ENCODE assay signal across 20 cellular contexts in genomic region chr5:92222449-92222848, GRCh38.
DNase-seq lines count a peak whose midpoint lies in the region; ATAC-seq and TF ChIP-seq lines count a peak whose summit lies in the region.
"Had no signal": no experiment of that assay in that cellular context is flagged by ENCODE, and none has a peak within 500 bp of the region (broad histone marks: within the 10 kb centered on the region; RNA-seq: fewer than 3 reads in every experiment).

No MANE protein-coding gene starts in this region.

- H3K36me3 Mint-ChIP-seq in activated naive CD8-positive, alpha-beta T cell treated with anti-CD3 and anti-CD28 coated beads, Interleukin-2, amount 50 U/mL, for 24 hours (ENCODE audit: low read depth), result no peaks in the 10 kb centered on the region
- H3K36me3 Mint-ChIP-seq: activated naive CD8-positive, alpha-beta T cell; CD4-positive, CD25-positive, alpha-beta regulatory T cell; natural killer cell; stimulated activated effector memory CD8-positive, alpha-beta T cell treated with anti-CD3 and anti-CD28 coated beads, Interleukin-12 subunit alpha, Interleukin-12 subunit beta, amount 100 ng/mL, for 72 hours had no signal

- H3K9me3 ChIP-seq in WERI-Rb-1 (ENCODE audit: severe bottlenecking) (peaks cover 6% of the 10 kb centered on the region), liver (ENCODE audit: control insufficient read depth in 4 of 4, low read length in 3 of 4) (peaks cover 0 to 4% (median 1%) of the 10 kb centered on the region in 4 donors)
- H3K9me3 ChIP-seq: lower lobe of right lung, right lobe of liver, upper lobe of right lung had no signal

- no peak overlapping the region for H3K4me3 Mint-ChIP-seq in activated naive CD8-positive, alpha-beta T cell treated with anti-CD3 and anti-CD28 coated beads, Interleukin-2, amount 50 U/mL, for 24 hours
- H3K4me3 Mint-ChIP-seq: activated naive CD8-positive, alpha-beta T cell; CD4-positive, CD25-positive, alpha-beta regulatory T cell; natural killer cell; stimulated activated effector memory CD8-positive, alpha-beta T cell treated with anti-CD3 and anti-CD28 coated beads, Interleukin-12 subunit alpha, Interleukin-12 subunit beta, amount 100 ng/mL, for 72 hours had no signal

- TF ChIP-seq RAD21 in liver (IDR thresholded peaks at IDR 0.05), result peak; percentile 12 to 20

- H3K36me3 ChIP-seq in WERI-Rb-1, result no peaks in the 10 kb centered on the region
- no peaks in the 10 kb centered on the region for H3K36me3 ChIP-seq in liver (ENCODE audit: control insufficient read depth in 4 of 4, insufficient read depth in 3 of 4, low read depth in 1 of 4, low read length in 3 of 4)
- H3K36me3 ChIP-seq: lower lobe of right lung, right lobe of liver, upper lobe of right lung had no signal

- H3K27ac Mint-ChIP-seq in activated naive CD8-positive, alpha-beta T cell treated with anti-CD3 and anti-CD28 coated beads, Interleukin-2, amount 50 U/mL, for 24 hours, result no peak overlapping the region
- H3K27ac Mint-ChIP-seq: activated naive CD8-positive, alpha-beta T cell; natural killer cell; stimulated activated effector memory CD8-positive, alpha-beta T cell treated with anti-CD3 and anti-CD28 coated beads, Interleukin-12 subunit alpha, Interleukin-12 subunit beta, amount 100 ng/mL, for 72 hours had no signal

- DNase-seq in HK-2 (ENCODE audit: unreplicated experiment) (peak; percentile 1), WERI-Rb-1 (peak; percentile 29), RPMI8226 (no peak)
- no peak for DNase-seq in activated naive CD8-positive, alpha-beta T cell treated with anti-CD3 and anti-CD28 coated beads, Interleukin-2, amount 50 U/mL, for 24 hours
- DNase-seq: activated CD4-positive, alpha-beta T cell treated with anti-CD3 and anti-CD28 coated beads for 1 hour; CD4-positive, CD25-positive, alpha-beta regulatory T cell; erythroblast; GOT3; lower lobe of right lung; natural killer cell; NCI-H2081; right lobe of liver; stimulated activated CD4-positive, alpha-beta T cell treated with anti-CD3 and anti-CD28 coated beads, Interleukin-4, amount 100 ng/mL, for 4 hours; upper lobe of right lung had no signal

- H3K27me3 ChIP-seq in WERI-Rb-1 (ENCODE audit: insufficient read depth, low read depth, severe bottlenecking) (no peaks in the 10 kb centered on the region), liver (ENCODE audit: control insufficient read depth in 4 of 4, insufficient read depth in 4 of 4, low read length in 3 of 4) (no peaks in the 10 kb centered on the region)
- H3K27me3 ChIP-seq: right lobe of liver, upper lobe of right lung had no signal

- no peaks in the 10 kb centered on the region for H3K27me3 Mint-ChIP-seq in activated naive CD8-positive, alpha-beta T cell treated with anti-CD3 and anti-CD28 coated beads, Interleukin-2, amount 50 U/mL, for 24 hours
- H3K27me3 Mint-ChIP-seq: activated naive CD8-positive, alpha-beta T cell; CD4-positive, CD25-positive, alpha-beta regulatory T cell had no signal

- H3K4me1 Mint-ChIP-seq in activated naive CD8-positive, alpha-beta T cell treated with anti-CD3 and anti-CD28 coated beads, Interleukin-2, amount 50 U/mL, for 24 hours, result no peaks in the 10 kb centered on the region
- H3K4me1 Mint-ChIP-seq: CD4-positive, CD25-positive, alpha-beta regulatory T cell; natural killer cell; stimulated activated effector memory CD8-positive, alpha-beta T cell treated with anti-CD3 and anti-CD28 coated beads, Interleukin-12 subunit alpha, Interleukin-12 subunit beta, amount 100 ng/mL, for 72 hours had no signal

- H3K27ac ChIP-seq in C4-2B, result no peak overlapping the region
- H3K27ac ChIP-seq in WERI-Rb-1, result no peak overlapping the region
- H3K27ac ChIP-seq in liver (ENCODE audit: low read depth in 1 of 2, low read length in 2 of 2), result no peak overlapping the region
- H3K27ac ChIP-seq: HL-60, lower lobe of right lung, right lobe of liver, upper lobe of right lung had no signal

- H3K9ac ChIP-seq in liver (ENCODE audit: low read depth in 1 of 2, low read length in 2 of 2), result no peak overlapping the region

- peak; percentile 32 for TF ChIP-seq CTCF in C4-2B (conservative IDR thresholded peaks at IDR 0.05)
- TF ChIP-seq CTCF in WERI-Rb-1 (IDR thresholded peaks at IDR 0.05; ENCODE audit: low read depth, low read length), result peak; percentile 56; the same call in 1 of the 2 replicates
- TF ChIP-seq CTCF in liver (IDR thresholded peaks at IDR 0.05; ENCODE audit: low read depth, low read length, missing input control), result peak; percentile 13

- H3K4me3 ChIP-seq in WERI-Rb-1 (ENCODE audit: low read depth, low read length), result no peak overlapping the region
- no peak overlapping the region for H3K4me3 ChIP-seq in liver (ENCODE audit: low read depth in 1 of 3, low read length in 3 of 3)
- H3K4me3 ChIP-seq: lower lobe of right lung, right lobe of liver, upper lobe of right lung had no signal

- 73% methylated on average over 1 of the region's 1 CpG for WGBS in liver

- H3K9me3 Mint-ChIP-seq in activated naive CD8-positive, alpha-beta T cell treated with anti-CD3 and anti-CD28 coated beads, Interleukin-2, amount 50 U/mL, for 24 hours, result peaks cover 27% of the 10 kb centered on the region

- no peak for ATAC-seq in activated naive CD8-positive, alpha-beta T cell treated with anti-CD3 and anti-CD28 coated beads, Interleukin-2, amount 50 U/mL, for 24 hours
- ATAC-seq in HG03442 (IDR thresholded peaks at IDR 0.05; ENCODE audit: unreplicated experiment), result no peak
- ATAC-seq: lower lobe of right lung; natural killer cell; stimulated activated effector memory CD8-positive, alpha-beta T cell treated with anti-CD3 and anti-CD28 coated beads, Interleukin-12 subunit alpha, Interleukin-12 subunit beta, amount 100 ng/mL, for 72 hours; upper lobe of right lung had no signal

- H3K4me1 ChIP-seq in liver (ENCODE audit: control insufficient read depth in 4 of 4, insufficient read depth in 4 of 4, low read length in 3 of 4), result no peaks in the 10 kb centered on the region
- H3K4me1 ChIP-seq: lower lobe of right lung, right lobe of liver, upper lobe of right lung had no signal

TF ChIP-seq in liver, 16 proteins besides CTCF, POLR2A, EP300 and RAD21:
- TF ChIP-seq ATF3 (IDR thresholded peaks at IDR 0.05) (no peak), NR2F2 (IDR thresholded peaks at IDR 0.05) (no peak), MAX (IDR thresholded peaks at IDR 0.05) (no peak), EGR1 (IDR thresholded peaks at IDR 0.05; ENCODE audit: low read depth in 2 of 2) (no peak), RXRA (IDR thresholded peaks at IDR 0.05) (no peak), HNF4G (IDR thresholded peaks at IDR 0.05) (no peak), HNF4A (conservative IDR thresholded peaks at IDR 0.05) (no peak), TAF1 (conservative IDR thresholded peaks at IDR 0.05) (no peak), FOXA2 (IDR thresholded peaks at IDR 0.05) (no peak), JUND (IDR thresholded peaks at IDR 0.05) (no peak), YY1 (IDR thresholded peaks at IDR 0.05) (no peak)

Comparison
In these comparisons a context has a peak if more than half of its experiments do, and no peak if none do; other contexts are left out.
1. DNase-seq: peak in HK-2 (single experiment) and WERI-Rb-1 (single experiment); none in activated naive CD8-positive, alpha-beta T cell treated with anti-CD3 and anti-CD28 coated beads, Interleukin-2, amount 50 U/mL, for 24 hours (single experiment) and RPMI8226 (single experiment).
2. Peak in every context shown above with its lines, with median percentiles within 50 percentile points of each other: CTCF ChIP-seq.